38 cellular contexts compared by ENCODE assay signal in genomic region chr7:121891731-121892130, GRCh38. TPM values are rescaled to one million over a fixed set of nuclear protein-coding genes. Genes with fewer than 3 reads are reported as not detected.
"Had no signal": no experiment of that assay in that cellular context is flagged by ENCODE, and none has a peak within 500 bp of the region (broad histone marks: within the 10 kb centered on the region; RNA-seq: fewer than 3 reads in every experiment).

No MANE protein-coding gene starts in this region.

- H3K27me3 ChIP-seq: adrenal gland, body of pancreas, esophagus squamous epithelium, gastroesophageal sphincter, heart right ventricle had no signal

- ATAC-seq: activated CD4-positive, alpha-beta T cell treated with anti-CD3 and anti-CD28 coated beads for 36 hours; activated CD8-positive, alpha-beta memory T cell treated with anti-CD3 and anti-CD28 coated beads, Interleukin-2, amount 10 ng/mL, durations not matched to agents 7 days and 5 days; activated CD8-positive, alpha-beta T cell treated with anti-CD3 and anti-CD28 coated beads, Interleukin-2, amount 10 ng/mL, durations not matched to agents 7 days and 5 days; activated naive CD8-positive, alpha-beta T cell treated with anti-CD3 and anti-CD28 coated beads, Interleukin-2, amount 50 U/mL, for 24 hours; body of pancreas; effector memory CD8-positive, alpha-beta T cell; gastroesophageal sphincter; heart right ventricle had no signal

- DNase-seq: activated CD4-positive, alpha-beta memory T cell treated with anti-CD3 and anti-CD28 coated beads for 36 hours; activated CD4-positive, alpha-beta T cell treated with anti-CD3 and anti-CD28 coated beads for 36 hours; activated CD4-positive, alpha-beta T cell treated with anti-CD3 and anti-CD28 coated beads, Interleukin-2, amount 10 ng/mL, durations not matched to agents 24 days and 14 days; activated CD4-positive, CD25-positive, alpha-beta regulatory T cell; activated CD4-positive, CD25-positive, alpha-beta regulatory T cell treated with anti-CD3 and anti-CD28 coated beads, Interleukin-2, amount 50 U/mL, for 72 hours; activated CD8-positive, alpha-beta memory T cell treated with anti-CD3 and anti-CD28 coated beads, Interleukin-2, amount 10 ng/mL, durations not matched to agents 7 days and 5 days; activated CD8-positive, alpha-beta memory T cell treated with anti-CD3 and anti-CD28 coated beads, Interleukin-2, amount 50 U/mL, for 4 hours; activated CD8-positive, alpha-beta T cell treated with anti-CD3 and anti-CD28 coated beads, Interleukin-2, amount 10 ng/mL, durations not matched to agents 7 days and 5 days; activated effector memory CD4-positive, alpha-beta T cell treated with anti-CD3 and anti-CD28 coated beads, Interleukin-2, amount 50 U/mL, for 16 hours; activated naive CD4-positive, alpha-beta T cell treated with anti-CD3 and anti-CD28 coated beads for 36 hours; activated naive CD8-positive, alpha-beta T cell treated with anti-CD3 and anti-CD28 coated beads for 36 hours; activated naive CD8-positive, alpha-beta T cell treated with anti-CD3 and anti-CD28 coated beads, Interleukin-2, amount 50 U/mL, for 24 hours; activated T-cell treated with anti-CD3 and anti-CD28 coated beads, Interleukin-2, amount 50 U/mL, for 1 hour; activated T-cell treated with anti-CD3 and anti-CD28 coated beads, Interleukin-2, amount 50 U/mL, for 48 hours; adrenal gland; amygdala; aorta; body of pancreas; caudate nucleus; cortex of kidney; dermis blood vessel endothelial cell; effector CD4-positive, alpha-beta T cell; effector memory CD8-positive, alpha-beta T cell; esophagus squamous epithelium; foreskin melanocyte; heart right ventricle; T1000; WERI-Rb-1 had no signal

- H3K9me3 ChIP-seq: adrenal gland, body of pancreas, esophagus squamous epithelium, gastroesophageal sphincter, heart right ventricle had no signal

- H3K27ac ChIP-seq: adrenal gland, body of pancreas, epithelial cell of prostate, esophagus squamous epithelium, gastroesophageal sphincter, heart right ventricle, WERI-Rb-1 had no signal

- H3K36me3 ChIP-seq: adrenal gland, esophagus squamous epithelium, gastroesophageal sphincter, heart right ventricle, WERI-Rb-1 had no signal

- H3K4me3 ChIP-seq: adrenal gland, body of pancreas, esophagus squamous epithelium, gastroesophageal sphincter, heart right ventricle had no signal

- H3K4me1 ChIP-seq: adrenal gland, body of pancreas, esophagus squamous epithelium, gastroesophageal sphincter, heart right ventricle had no signal

RNA-seq across cellular contexts. Expression of gene PTPRZ1, which starts 18.8 kb away (rescaled TPM):
- total RNA-seq: activated CD4-positive, alpha-beta memory T cell treated with anti-CD3 and anti-CD28 coated beads for 36 hours; activated CD4-positive, alpha-beta T cell treated with anti-CD3 and anti-CD28 coated beads for 36 hours; activated CD4-positive, alpha-beta T cell treated with anti-CD3 and anti-CD28 coated beads, Interleukin-2, amount 10 ng/mL, durations not matched to agents 24 days and 14 days; activated CD8-positive, alpha-beta memory T cell treated with anti-CD3 and anti-CD28 coated beads for 36 hours; activated CD8-positive, alpha-beta memory T cell treated with anti-CD3 and anti-CD28 coated beads, Interleukin-2, amount 10 ng/mL, durations not matched to agents 7 days and 5 days; activated CD8-positive, alpha-beta T cell treated with anti-CD3 and anti-CD28 coated beads, Interleukin-2, amount 10 ng/mL, durations not matched to agents 7 days and 5 days; activated naive CD4-positive, alpha-beta T cell treated with anti-CD3 and anti-CD28 coated beads for 36 hours; activated naive CD8-positive, alpha-beta T cell treated with anti-CD3 and anti-CD28 coated beads for 36 hours; activated T-helper 1 cell treated with anti-CD3 and anti-CD28 coated beads, Interleukin-12 subunit alpha, Interleukin-12 subunit beta, Interleukin-2, Interleukin-4 antibody, amounts not matched to agents 30 ng/mL and 10 ng/mL and 1 ng/mL, durations not matched to agents 14 hours and 24 hours and 36 hours; activated T-helper 2 cell treated with anti-CD3 and anti-CD28 coated beads, Interferon-gamma antibody, Interleukin-2, Interleukin-4, amounts not matched to agents 10 μg/mL and 5 μg/mL and 100 μg/mL, durations not matched to agents 14 hours and 24 hours and 36 hours; endothelial cell of umbilical vein; fibroblast of lung; glomerular endothelial cell; T-helper 1 cell treated with Interleukin-12 subunit alpha and Interleukin-12 subunit beta and Interleukin-4 antibody, amounts not matched to agents 30 ng/mL and 1 ng/mL, for 36 hours; T-helper 2 cell treated with Interferon-gamma antibody and Interleukin-4, amounts not matched to agents 100 ng/mL and 5 ng/mL, for 36 hours had no signal
